In genomic region chr4:78174931-78175330, GRCh38 we compare ENCODE assay signal across 18 cellular contexts.
A peak's percentile ranks its signal among the peaks of the same experiment; 100 is the strongest.
DNase-seq lines count a peak whose midpoint lies in the region; ATAC-seq, FAIRE-seq and TF ChIP-seq lines count a peak whose summit lies in the region.
"Had no signal": no experiment of that assay in that cellular context is flagged by ENCODE, and none has a peak within 500 bp of the region (broad histone marks: within the 10 kb centered on the region; RNA-seq: fewer than 3 reads in every experiment).

No MANE protein-coding gene starts in this region.

- peaks cover 7% of the 10 kb centered on the region; the same call in 1 of the 2 replicates for H3K79me1 ChIP-seq in H1 (ENCODE audit: low read depth, low read length)

- no peak overlapping the region for H2BK12ac ChIP-seq in H1 (ENCODE audit: low read depth, low read length)

- peak overlapping the region; percentile 23; the same call in 1 of the 2 replicates for H3K27ac ChIP-seq in GM23338 (ENCODE audit: low read depth)
- H3K27ac ChIP-seq in H1 (ENCODE audit: low read depth, low read length): 0 out of 2 replicates have a peak overlapping the region, but pooled peaks have one; percentile 30
- H3K27ac ChIP-seq: BLaER1 treated with 17β-estradiol and CSF1 and Interleukin-3, amounts not matched to agents 10 nM and 100 nM had no signal

- no peak overlapping the region for H2BK15ac ChIP-seq in H1 (ENCODE audit: low read length)

- H3K9me3 Mint-ChIP-seq in Caco-2 (ENCODE audit: unreplicated experiment) (no peaks in the 10 kb centered on the region), GM23338 (no peaks in the 10 kb centered on the region)
- H3K9me3 Mint-ChIP-seq: HFFc6 had no signal

- no peak overlapping the region for H3K4ac ChIP-seq in H1 (replicated peaks; ENCODE audit: insufficient read length, low read depth, low read length)

- peaks cover 82% of the 10 kb centered on the region for H3K79me2 ChIP-seq in GM23338 (replicated peaks; ENCODE audit: insufficient read depth)
- H3K79me2 ChIP-seq in H1 (ENCODE audit: control insufficient read depth in 1 of 2, insufficient read depth in 2 of 2, low read length in 2 of 2): peaks cover 3 to 96% of the 10 kb centered on the region in 2 experiments; a peak in 2 of 4 replicates

- H3K27ac Mint-ChIP-seq in Caco-2 (ENCODE audit: unreplicated experiment): peak overlapping the region; percentile 85
- no peak overlapping the region for H3K27ac Mint-ChIP-seq in GM23338
- H3K27ac Mint-ChIP-seq: CD4-positive, CD25-positive, alpha-beta regulatory T cell; HFFc6 had no signal

- no peaks in the 10 kb centered on the region for H3K23me2 ChIP-seq in H1 (ENCODE audit: low read depth, low read length)

- H3K56ac ChIP-seq in H1 (replicated peaks; ENCODE audit: insufficient read length, low read depth, low read length): no peak overlapping the region

- H3K18ac ChIP-seq in H1 (ENCODE audit: extremely low read depth, low read length): no peak overlapping the region

- H4K8ac ChIP-seq in H1 (ENCODE audit: extremely low read depth, insufficient read depth, low read length): no peak overlapping the region

- H3K36me3 Mint-ChIP-seq in Caco-2 (ENCODE audit: insufficient read depth, unreplicated experiment): no peaks in the 10 kb centered on the region
- peaks cover 20% of the 10 kb centered on the region for H3K36me3 Mint-ChIP-seq in GM23338 (ENCODE audit: low read depth)
- H3K36me3 Mint-ChIP-seq: CD4-positive, CD25-positive, alpha-beta regulatory T cell had no signal

- H3K27me3 ChIP-seq in Caco-2 (replicated peaks; ENCODE audit: control insufficient read depth, insufficient read depth, low read length) (no peaks in the 10 kb centered on the region), GM23338 (ENCODE audit: insufficient read depth) (no peaks in the 10 kb centered on the region), H1 (replicated peaks in 1 of 4; ENCODE audit: control insufficient read depth in 3 of 4, extremely low read depth in 1 of 4, insufficient read depth in 3 of 4, low read length in 3 of 4) (no peaks in the 10 kb centered on the region)
- H3K27me3 ChIP-seq: BLaER1 treated with 17β-estradiol and CSF1 and Interleukin-3, amounts not matched to agents 10 nM and 100 nM had no signal

- CTCF ChIA-PET in Caco-2 (lab: Charles Lee): no interaction called here
- CTCF ChIA-PET in H1 (lab: Charles Lee; ENCODE audit: partially characterized antibody): interaction anchor here (1.0 to 2.0 kb wide), 2 partner anchors 77 to 115 kb away, joined by 3 to 6 read pairs; no protein-coding TSS in a partner anchor

- H3K9me3 ChIP-seq in Caco-2: no peaks in the 10 kb centered on the region
- no peaks in the 10 kb centered on the region for H3K9me3 ChIP-seq in H1 (ENCODE audit: insufficient read depth in 2 of 2, low read depth in 1 of 2, low read length in 1 of 2)
- H3K9me3 ChIP-seq: BLaER1 treated with 17β-estradiol and CSF1 and Interleukin-3, amounts not matched to agents 10 nM and 100 nM had no signal

- H3K9me2 ChIP-seq in GM23338 (ENCODE audit: insufficient read depth): peaks cover 5% of the 10 kb centered on the region

- no peak overlapping the region for H2BK5ac ChIP-seq in H1 (ENCODE audit: low read depth, low read length)

- peak overlapping the region; percentile 56 for H3K4me2 ChIP-seq in GM23338
- 0 out of 4 replicates have a peak overlapping the region, but pooled peaks of 1 of the 2 experiments have one; percentile 10 for H3K4me2 ChIP-seq in H1 (ENCODE audit: insufficient read depth in 1 of 2, low read depth in 2 of 2, low read length in 2 of 2)
- H3K4me2 ChIP-seq: BLaER1 treated with 17β-estradiol and CSF1 and Interleukin-3, amounts not matched to agents 10 nM and 100 nM had no signal

- TF ChIP-seq EP300 in H1 (IDR thresholded peaks at IDR 0.05; ENCODE audit: borderline replicate concordance in 1 of 2, low read depth in 2 of 2, low read length in 2 of 2): no peak

- H2BK20ac ChIP-seq in H1 (ENCODE audit: low read length): no peak overlapping the region

- H3K4me3 Mint-ChIP-seq in Caco-2 (ENCODE audit: unreplicated experiment) (no peak overlapping the region), GM23338 (no peak overlapping the region)
- H3K4me3 Mint-ChIP-seq: CD4-positive, CD25-positive, alpha-beta regulatory T cell; HFFc6 had no signal

- TF ChIP-seq RAD21 in H1 (IDR thresholded peaks at IDR 0.05 in 1 of 2, conservative IDR thresholded peaks at IDR 0.05 in 1 of 2; ENCODE audit: low read depth in 2 of 2, low read length in 2 of 2): no peak

- no peak overlapping the region for H3K14ac ChIP-seq in H1 (ENCODE audit: insufficient read length)

- H2AFZ ChIP-seq in GM23338: no peak overlapping the region
- H2AFZ ChIP-seq in H1 (ENCODE audit: low read length): no peak overlapping the region

- H3K4me3 ChIP-seq in Caco-2 (ENCODE audit: low read depth, low read length) (no peak overlapping the region), GM23338 (no peak overlapping the region), H1 (ENCODE audit: extremely low read depth in 1 of 4, insufficient read depth in 2 of 4, low read depth in 3 of 4, low read length in 4 of 4) (no peak overlapping the region)
- H3K4me3 ChIP-seq: BLaER1 treated with 17β-estradiol and CSF1 and Interleukin-3, amounts not matched to agents 10 nM and 100 nM; K562 had no signal

- intact Hi-C loops in Caco-2 (cut with micrococcal nuclease; ENCODE audit: unreplicated experiment) (loop anchor here (5.0 to 10.0 kb wide), 2 partner anchors 118 to 340 kb away; partner anchors contain the start of gene FRAS1), sciatic nerve (cut with DNase I) (no loop called here)

- no peak overlapping the region for H2BK120ac ChIP-seq in H1 (replicated peaks; ENCODE audit: low read depth, low read length)

- H3K4me1 ChIP-seq in Caco-2 (peaks cover 62% of the 10 kb centered on the region), GM23338 (ENCODE audit: insufficient read depth) (peaks cover 65% of the 10 kb centered on the region), H1 (replicated peaks in 1 of 4; ENCODE audit: control insufficient read depth in 3 of 4, insufficient read depth in 4 of 4, low read length in 3 of 4) (peaks cover 3 to 35% (median 25%) of the 10 kb centered on the region in 4 experiments)
- H3K4me1 ChIP-seq: BLaER1 treated with 17β-estradiol and CSF1 and Interleukin-3, amounts not matched to agents 10 nM and 100 nM had no signal

- no peak overlapping the region for H3K23ac ChIP-seq in H1 (ENCODE audit: insufficient read length)

- no peaks in the 10 kb centered on the region for H3F3A ChIP-seq in GM23338 (replicated peaks; ENCODE audit: low read depth)

- no peak for TF ChIP-seq POLR2A in H1 (IDR thresholded peaks at IDR 0.05; ENCODE audit: control extremely low read depth in 1 of 2, low read depth in 2 of 2, low read length in 2 of 2)

- no peaks in the 10 kb centered on the region; the same call in 1 of the 2 replicates for H3K36me3 ChIP-seq in Caco-2 (ENCODE audit: control insufficient read depth, insufficient read depth, low read length)
- H3K36me3 ChIP-seq in GM23338 (ENCODE audit: insufficient read depth): no peaks in the 10 kb centered on the region
- no peaks in the 10 kb centered on the region for H3K36me3 ChIP-seq in H1 (ENCODE audit: control insufficient read depth in 2 of 4, insufficient read depth in 4 of 4, low read length in 3 of 4)
- H3K36me3 ChIP-seq: BLaER1 treated with 17β-estradiol and CSF1 and Interleukin-3, amounts not matched to agents 10 nM and 100 nM had no signal

- ATAC-seq in GM23338 (peak; percentile 21; the same call in 1 of the 3 replicates), sciatic nerve (no peak), HG02623 (IDR thresholded peaks at IDR 0.05; ENCODE audit: unreplicated experiment) (no peak)
- ATAC-seq: K562 had no signal

- DNase-seq in Caco-2: no peak
- peak; percentile 41 for DNase-seq in GM23338 (ENCODE audit: low spot score)
- no peak for DNase-seq in H1 (ENCODE audit: low read depth in 1 of 2, low spot score in 2 of 2)
- peak; percentile 55 for DNase-seq in sciatic nerve (ENCODE audit: low spot score)
- no peak for DNase-seq in GM13976 (ENCODE audit: low spot score)
- DNase-seq in GM19238 (ENCODE audit: insufficient read length, low spot score): no peak
- DNase-seq: ACHN; CD4-positive, CD25-positive, alpha-beta regulatory T cell; DMS79; GDM1; GOT3; HCEC 1CT; HFFc6; Karpas-422 had no signal

- TF ChIP-seq CTCF in Caco-2 (IDR thresholded peaks at IDR 0.05; ENCODE audit: insufficient read depth in 1 of 2, low read depth in 1 of 2, low read length in 1 of 2, severe bottlenecking in 1 of 2, unreplicated experiment in 1 of 2) (no peak), GM23338 (conservative IDR thresholded peaks at IDR 0.05; ENCODE audit: low read depth in 2 of 2) (no peak), H1 (IDR thresholded peaks at IDR 0.05; ENCODE audit: control extremely low read depth in 1 of 3, insufficient read depth in 1 of 3, low read depth in 1 of 3, low read length in 3 of 3) (no peak), GM13976 (IDR thresholded peaks at IDR 0.05; ENCODE audit: borderline replicate concordance, control extremely low read depth, extremely low read depth, insufficient read depth, missing control alignments) (no peak)

- no peak overlapping the region; a peak in 1 of 7 replicates for H3K9ac ChIP-seq in H1 (replicated peaks in 1 of 4; ENCODE audit: extremely low read depth in 1 of 4, low read depth in 3 of 4, low read length in 3 of 4)
- H3K9ac ChIP-seq: BLaER1 treated with 17β-estradiol and CSF1 and Interleukin-3, amounts not matched to agents 10 nM and 100 nM had no signal

- WGBS in H1 (ENCODE audit: extremely low coverage in 1 of 2, insufficient coverage in 1 of 2, insufficient read length in 1 of 2, insufficient replicate concordance in 2 of 2, low coverage in 1 of 2, low lambda C conversion rate in 2 of 2, missing lambda C conversion rate in 1 of 2), 2 experiments: 82% methylated on average over 5 of the region's 5 CpGs; no CpG with 5 or more reads in 1 of the 2 experiments

- peaks cover 43% of the 10 kb centered on the region for H3K4me1 Mint-ChIP-seq in Caco-2 (ENCODE audit: low read depth, unreplicated experiment)
- peaks cover 68% of the 10 kb centered on the region for H3K4me1 Mint-ChIP-seq in GM23338
- H3K4me1 Mint-ChIP-seq: CD4-positive, CD25-positive, alpha-beta regulatory T cell had no signal

- no peaks in the 10 kb centered on the region for H3K27me3 Mint-ChIP-seq in Caco-2 (ENCODE audit: insufficient read depth, unreplicated experiment)
- peaks cover 4% of the 10 kb centered on the region for H3K27me3 Mint-ChIP-seq in GM23338 (ENCODE audit: insufficient read depth, low read depth, poor library complexity)

- no peak for FAIRE-seq in H1 (lab: Jason Lieb, UNC)
- FAIRE-seq: GM12892, K562 had no signal

- POLR2A ChIA-PET in Caco-2 (lab: Charles Lee): no interaction called here
- POLR2A ChIA-PET in H1 (lab: Charles Lee; ENCODE audit: partially characterized antibody): interaction anchor here (1.3 kb wide), 1 partner anchor 10 kb away, joined by 3 read pairs; no protein-coding TSS in a partner anchor

- H4K91ac ChIP-seq in H1 (replicated peaks; ENCODE audit: insufficient read length, low read length): no peak overlapping the region

- in situ Hi-C loops in GM13976 (cut with MboI; ENCODE audit: low sequenced_read_pairs, unreplicated experiment): no loop called here

- peaks cover 12% of the 10 kb centered on the region; the same call in 1 of the 2 replicates for H4K20me1 ChIP-seq in GM23338 (replicated peaks; ENCODE audit: insufficient read depth)
- H4K20me1 ChIP-seq in H1 (replicated peaks in 1 of 2; ENCODE audit: control insufficient read depth in 1 of 2, insufficient read depth in 2 of 2, low read length in 2 of 2): peaks cover 1 to 6% of the 10 kb centered on the region in 2 experiments
- H4K20me1 ChIP-seq: BLaER1 treated with 17β-estradiol and CSF1 and Interleukin-3, amounts not matched to agents 10 nM and 100 nM had no signal

- H4K5ac ChIP-seq in H1 (ENCODE audit: insufficient read length, low read depth, low read length): no peak overlapping the region

- BruUV-seq in Caco-2 (replicated peaks; lab: Mats Ljungman, UMichigan): no TSS peak

- no peak overlapping the region for H2AK5ac ChIP-seq in H1 (ENCODE audit: low read depth, low read length)

Comparison
In these comparisons a context has a peak if more than half of its experiments do, and no peak if none do; other contexts are left out.
1. DNase-seq: peak in GM23338 (single experiment) and sciatic nerve (single experiment); none in Caco-2 (0 of 2), H1 (0 of 2), GM13976 (single experiment) and GM19238 (single experiment).